1 cellular context compared by ENCODE assay signal in genomic region chr1:110495926-110496600, GRCh38.
TF ChIP-seq lines count a peak whose summit lies in the region.

No MANE protein-coding gene starts in this region.

TF ChIP-seq in K562, 482 proteins besides CTCF, POLR2A, EP300 and RAD21 (continued from another document):
- 0 out of 2 replicates have a peak, but pooled peaks have one; percentile 14 for TF ChIP-seq ATF7 (IDR thresholded peaks at IDR 0.05)
- no peak for TF ChIP-seq FUS (optimal IDR thresholded peaks at IDR 0.05; ENCODE audit: low read depth, low read length)
- TF ChIP-seq NONO (IDR thresholded peaks at IDR 0.05; ENCODE audit: low read depth in 2 of 2, low read length in 1 of 2), result no peak
- no peak for TF ChIP-seq PML (IDR thresholded peaks at IDR 0.05; ENCODE audit: low read length)
- TF ChIP-seq XRCC4 (IDR thresholded peaks at IDR 0.05; ENCODE audit: extremely low read depth, insufficient read depth, insufficient read length), result no peak
- TF ChIP-seq IRF2 (CRISPR knock-in tag; IDR thresholded peaks at IDR 0.05), result no peak
- no peak for TF ChIP-seq IRF9 (tag; IDR thresholded peaks at IDR 0.05)
- no peak for TF ChIP-seq ERF (CRISPR knock-in tag; IDR thresholded peaks at IDR 0.05)
- no peak for TF ChIP-seq HMG20A (CRISPR knock-in tag; conservative IDR thresholded peaks at IDR 0.05)
- TF ChIP-seq ZNF699 (CRISPR knock-in tag; IDR thresholded peaks at IDR 0.05; ENCODE audit: insufficient replicate concordance), result no peak
- TF ChIP-seq ZNF124 (CRISPR knock-in tag; IDR thresholded peaks at IDR 0.05), result no peak
- TF ChIP-seq MAZ (CRISPR knock-in tag; conservative IDR thresholded peaks at IDR 0.05 in 1 of 2, IDR thresholded peaks at IDR 0.05 in 1 of 2), result no peak
- TF ChIP-seq ZSCAN32 (CRISPR knock-in tag; IDR thresholded peaks at IDR 0.05), result no peak
- no peak for TF ChIP-seq RBM15 (IDR thresholded peaks at IDR 0.05; ENCODE audit: insufficient read depth, low read length)
- no peak for TF ChIP-seq PREB (CRISPR knock-in tag; IDR thresholded peaks at IDR 0.05)
- peak; percentile 86 for TF ChIP-seq SMC3 (conservative IDR thresholded peaks at IDR 0.05; ENCODE audit: insufficient read depth, low read depth, low read length)
- 0 out of 2 replicates have a peak, but pooled peaks have one; percentile 13 for TF ChIP-seq MECOM (CRISPR knock-in tag; IDR thresholded peaks at IDR 0.05)
- TF ChIP-seq DMBX1 (CRISPR knock-in tag; IDR thresholded peaks at IDR 0.05; ENCODE audit: borderline replicate concordance), result no peak
- no peak for TF ChIP-seq MTA2 (IDR thresholded peaks at IDR 0.05; ENCODE audit: low read depth)
- no peak for TF ChIP-seq ZNF143 (CRISPR knock-in tag; IDR thresholded peaks at IDR 0.05)
- TF ChIP-seq GMEB1 (CRISPR knock-in tag; IDR thresholded peaks at IDR 0.05), result no peak
- no peak for TF ChIP-seq LEF1 (IDR thresholded peaks at IDR 0.05)
- TF ChIP-seq KAT8 (IDR thresholded peaks at IDR 0.05; ENCODE audit: low read depth), result no peak
- no peak for TF ChIP-seq FOSL1 (tag; conservative IDR thresholded peaks at IDR 0.05)
- no peak for TF ChIP-seq MAFF (IDR thresholded peaks at IDR 0.05; ENCODE audit: low read length)
- TF ChIP-seq ZNF766 (CRISPR knock-in tag; conservative IDR thresholded peaks at IDR 0.05), result no peak
- no peak for TF ChIP-seq PHF21A (IDR thresholded peaks at IDR 0.05; ENCODE audit: borderline replicate concordance, low read depth)
- no peak for TF ChIP-seq ZFX (CRISPR knock-in tag; IDR thresholded peaks at IDR 0.05)
- no peak for TF ChIP-seq ZNF507 (tag; conservative IDR thresholded peaks at IDR 0.05)
- TF ChIP-seq CBFA2T2 (conservative IDR thresholded peaks at IDR 0.05), result no peak
- peak; percentile 51; the same call in 1 of the 2 replicates for TF ChIP-seq CC2D1A (IDR thresholded peaks at IDR 0.05)
- no peak for TF ChIP-seq STAT5A (IDR thresholded peaks at IDR 0.05; ENCODE audit: borderline replicate concordance, low read length)
- 0 out of 2 replicates have a peak, but pooled peaks have one; percentile 22 for TF ChIP-seq TEAD4 (IDR thresholded peaks at IDR 0.05; ENCODE audit: low read length)
- no peak for TF ChIP-seq TEAD4 (CRISPR knock-in tag; IDR thresholded peaks at IDR 0.05; ENCODE audit: borderline replicate concordance)
- no peak for TF ChIP-seq SETDB1 (IDR thresholded peaks at IDR 0.05; ENCODE audit: low read length)
- peak; percentile 90 to 92 for TF ChIP-seq FOXK2 (conservative IDR thresholded peaks at IDR 0.05 in 1 of 2, IDR thresholded peaks at IDR 0.05 in 1 of 2; ENCODE audit: low read depth in 2 of 2)
- TF ChIP-seq STAG1 (CRISPR knock-in tag; IDR thresholded peaks at IDR 0.05; ENCODE audit: borderline replicate concordance), result peak; percentile 82; the same call in 1 of the 2 replicates
- TF ChIP-seq ATF1 (CRISPR knock-in tag; IDR thresholded peaks at IDR 0.05), result no peak
- no peak for TF ChIP-seq ATF1 (tag; IDR thresholded peaks at IDR 0.05)
- TF ChIP-seq CCNT2 (IDR thresholded peaks at IDR 0.05; ENCODE audit: borderline replicate concordance, extremely low read depth, insufficient read length, low read depth, low read length), result no peak
- TF ChIP-seq FOXM1 (IDR thresholded peaks at IDR 0.05; ENCODE audit: low read depth), result no peak
- no peak for TF ChIP-seq FOXM1 (CRISPR knock-in tag; IDR thresholded peaks at IDR 0.05; ENCODE audit: low read depth)
- TF ChIP-seq TSHZ1 (CRISPR knock-in tag; IDR thresholded peaks at IDR 0.05), result no peak
- no peak for TF ChIP-seq TAL1 (IDR thresholded peaks at IDR 0.05)
- TF ChIP-seq HDAC6 (IDR thresholded peaks at IDR 0.05; ENCODE audit: low read depth, low read length), result no peak
- TF ChIP-seq ZNF398 (CRISPR knock-in tag; IDR thresholded peaks at IDR 0.05), result no peak
- 0 out of 4 replicates have a peak, but pooled peaks of 1 of the 2 experiments have one; percentile 26 for TF ChIP-seq TBL1XR1 (IDR thresholded peaks at IDR 0.05; ENCODE audit: low read length in 2 of 2)
- TF ChIP-seq CCAR2 (IDR thresholded peaks at IDR 0.05; ENCODE audit: low read depth, low read length), result no peak
TF ChIP-seq in K562: peak in this region for 13.
